ENCODE assay signal across 10 cellular contexts in genomic region chr5:8500426-8500825, GRCh38.
"Had no signal": no experiment of that assay in that cellular context is flagged by ENCODE, and none has a peak within 500 bp of the region (broad histone marks: within the 10 kb centered on the region; RNA-seq: fewer than 3 reads in every experiment).

No MANE protein-coding gene starts in this region.

- DNase-seq: activated B cell treated with CpG ODN at 0.5 μM for 24 hours; activated CD4-positive, alpha-beta T cell treated with anti-CD3 and anti-CD28 coated beads, Interleukin-2, amount 50 U/mL, for 1 hour; activated naive CD4-positive, alpha-beta T cell treated with anti-CD3 and anti-CD28 coated beads, Interleukin-2, amount 10 ng/mL, durations not matched to agents 7 days and 5 days; caudate nucleus; effector CD8-positive, alpha-beta T cell; hypothalamus; kidney glomerular epithelial cell; posterior cingulate gyrus; stimulated activated CD4-positive, alpha-beta T cell treated with anti-CD3 and anti-CD28 coated beads, Interleukin-4, amount 100 ng/mL, for 4 hours; stimulated activated naive CD8-positive, alpha-beta T cell treated with anti-CD3 and anti-CD28 coated beads, Interleukin-15, amount 100 ng/mL, for 72 hours had no signal

- ATAC-seq: stimulated activated naive CD8-positive, alpha-beta T cell treated with anti-CD3 and anti-CD28 coated beads, Interleukin-15, amount 100 ng/mL, for 72 hours had no signal
